ENCODE assay signal across 8 cellular contexts in genomic region chr1:31977361-31978131, GRCh38. TPM values are rescaled to one million over a fixed set of nuclear protein-coding genes. Genes with fewer than 3 reads are reported as not detected.
DNase-seq lines count a peak whose midpoint lies in the region; ATAC-seq and TF ChIP-seq lines count a peak whose summit lies in the region.

No MANE protein-coding gene starts in this region.

- no peak for TF ChIP-seq EP300 in upper lobe of left lung (IDR thresholded peaks at IDR 0.05)

- no peak overlapping the region for H3K4me2 ChIP-seq in SU-DHL-6 (ENCODE audit: low read depth, low read length, poor library complexity, severe bottlenecking)

- no peaks in the 10 kb centered on the region for H4K20me1 ChIP-seq in SU-DHL-6 (ENCODE audit: low read depth, low read length)

- H3F3A ChIP-seq in SU-DHL-6 (ENCODE audit: insufficient read depth), result peaks cover 13% of the 10 kb centered on the region

- TF ChIP-seq POLR2A in heart left ventricle (IDR thresholded peaks at IDR 0.05), result no peak
- TF ChIP-seq POLR2A in upper lobe of left lung (IDR thresholded peaks at IDR 0.05), result no peak

- ATAC-seq in heart left ventricle (peak in 3 of 4 donors; percentile 53 to 68 (median 63)), upper lobe of left lung (ENCODE audit: low FRiP score in 2 of 2) (peak; percentile 62 to 70)

- peak; percentile 70 for DNase-seq in AG08395 (ENCODE audit: low spot score)
- peak; percentile 27 for DNase-seq in H4 (ENCODE audit: low spot score)
- DNase-seq in heart left ventricle, result no peak
- DNase-seq in upper lobe of left lung, result no peak
- no peak for DNase-seq in stimulated activated CD4-positive, alpha-beta T cell treated with anti-CD3 and anti-CD28 coated beads, Interleukin-2, amount 100 ng/mL, for 24 hours
- no peak for DNase-seq in DMS153 treated with DMSO at 0.1 percent for 48 hours (lab: John Stamatoyannopoulos, UW; ENCODE audit: unreplicated experiment)
- no peak for DNase-seq in NCI-H2107 (lab: John Stamatoyannopoulos, UW)

- TF ChIP-seq CTCF in SU-DHL-6 (IDR thresholded peaks at IDR 0.05; ENCODE audit: insufficient read depth, low read length, poor library complexity, severe bottlenecking) (peak; percentile 20), heart left ventricle (IDR thresholded peaks at IDR 0.05) (peak in 7 of 12 donors; percentile 12 to 39 (median 28)), upper lobe of left lung (IDR thresholded peaks at IDR 0.05) (peak in 1 of 6 experiments; percentile 24)

- no peak overlapping the region for H3K4me3 ChIP-seq in SU-DHL-6 (ENCODE audit: insufficient read depth, low read length, poor library complexity, severe bottlenecking)
- no peak overlapping the region for H3K4me3 ChIP-seq in heart left ventricle
- H3K4me3 ChIP-seq in upper lobe of left lung, result no peak overlapping the region

- no peak overlapping the region for H2AFZ ChIP-seq in SU-DHL-6 (ENCODE audit: low read depth, low read length, severe bottlenecking)

- H3K9me2 ChIP-seq in SU-DHL-6 (replicated peaks; ENCODE audit: insufficient read depth, low read length), result no peaks in the 10 kb centered on the region

- WGBS in heart left ventricle, 4 donors, result 55 to 58% (median 57%) methylated on average over 6 of the region's 6 CpGs
- 52 to 59% methylated on average over 6 of the region's 6 CpGs for WGBS in upper lobe of left lung, 2 donors

- no peak overlapping the region for H3K9ac ChIP-seq in SU-DHL-6 (ENCODE audit: low read length)

- H3K4me1 ChIP-seq in heart left ventricle (peaks cover 0 to 12% (median 2%) of the 10 kb centered on the region in 12 donors), upper lobe of left lung (peaks cover 4 to 15% (median 9%) of the 10 kb centered on the region in 4 donors)

- intact Hi-C loops in heart left ventricle (cut with DNase I), result loop anchor here in 1 of 10 donors (10.0 kb wide), 1 partner anchor 87 kb away; no protein-coding TSS in a partner anchor

- H3K79me2 ChIP-seq in SU-DHL-6 (ENCODE audit: insufficient read depth, low read length), result no peaks in the 10 kb centered on the region

- no peaks in the 10 kb centered on the region for H3K9me3 ChIP-seq in SU-DHL-6 (ENCODE audit: insufficient read depth, low read length)
- H3K9me3 ChIP-seq in heart left ventricle, result no peaks in the 10 kb centered on the region
- no peaks in the 10 kb centered on the region for H3K9me3 ChIP-seq in upper lobe of left lung

- H3K27ac ChIP-seq in SU-DHL-6 (ENCODE audit: low read depth, low read length), result no peak overlapping the region
- H3K27ac ChIP-seq in heart left ventricle, result no peak overlapping the region
- H3K27ac ChIP-seq in upper lobe of left lung, result no peak overlapping the region

- H3K27me3 ChIP-seq in SU-DHL-6 (ENCODE audit: low read length) (no peaks in the 10 kb centered on the region), heart left ventricle (no peaks in the 10 kb centered on the region), upper lobe of left lung (no peaks in the 10 kb centered on the region)

- H3K36me3 ChIP-seq in SU-DHL-6 (ENCODE audit: low read length), result no peaks in the 10 kb centered on the region
- H3K36me3 ChIP-seq in heart left ventricle, result no peaks in the 10 kb centered on the region
- no peaks in the 10 kb centered on the region for H3K36me3 ChIP-seq in upper lobe of left lung

RNA-seq across cellular contexts. Expression of gene KHDRBS1, which starts 36.1 kb away (rescaled TPM):
- 67.7 and 75.3 TPM in 2 replicates for total RNA-seq in H4 (2014; rRNA removed; shearing (Covaris generic))
- total RNA-seq in heart left ventricle (10 to 100 TPM; 45.2 to 79.3 (median 68.5) TPM), upper lobe of left lung (100 to 1,000 TPM in 1 of 6 donors, 10 to 100 TPM in 5; 52.4 to 101 (median 91.9) TPM)
- 10 to 100 TPM; 33.0 to 58.6 TPM for polyA plus RNA-seq in heart left ventricle

RNA-seq across cellular contexts. Expression of gene PTP4A2, which starts 39.4 kb away (rescaled TPM):
- total RNA-seq in H4 (2014; rRNA removed; shearing (Covaris generic)), result 303 and 310 TPM in 2 replicates
- 100 to 1,000 TPM; 217 to 354 (median 242) TPM for total RNA-seq in heart left ventricle
- 100 to 1,000 TPM in 1 of 2 donors, 10 to 100 TPM in 1; 74.4 to 290 TPM for polyA plus RNA-seq in heart left ventricle
- total RNA-seq in upper lobe of left lung, result 100 to 1,000 TPM in 4 of 6 donors, 10 to 100 TPM in 2; 71.6 to 279 (median 148) TPM

Comparison
In these comparisons a context has a peak if more than half of its experiments do, and no peak if none do; other contexts are left out.
1. DNase-seq: peak in AG08395 (single experiment) and H4 (single experiment); none in heart left ventricle (0 of 5), upper lobe of left lung (0 of 2), stimulated activated CD4-positive, alpha-beta T cell treated with anti-CD3 and anti-CD28 coated beads, Interleukin-2, amount 100 ng/mL, for 24 hours (0 of 2), DMS153 treated with DMSO at 0.1 percent for 48 hours (single experiment) and NCI-H2107 (single experiment).